Comparison of ENCODE assay signal across 1 cellular context in genomic region chr3:126982125-126982521, GRCh38.
A peak's percentile ranks its signal among the peaks of the same experiment; 100 is the strongest.
TF ChIP-seq lines count a peak whose summit lies in the region.

No MANE protein-coding gene starts in this region.

TF ChIP-seq in H1, 55 proteins besides CTCF, POLR2A, EP300 and RAD21:
- 0 out of 2 replicates have a peak, but pooled peaks have one; percentile 20 for TF ChIP-seq SUZ12 (IDR thresholded peaks at IDR 0.05; ENCODE audit: low read length)
- no peak for TF ChIP-seq JUND (IDR thresholded peaks at IDR 0.05; ENCODE audit: low read length)
- TF ChIP-seq TAF1 (IDR thresholded peaks at IDR 0.05; ENCODE audit: low read depth, low read length): no peak
- TF ChIP-seq SIRT6 (IDR thresholded peaks at IDR 0.05; ENCODE audit: low read length): no peak
- TF ChIP-seq EZH2 (IDR thresholded peaks at IDR 0.05; ENCODE audit: low read depth, low read length, severe bottlenecking): no peak
- TF ChIP-seq, protein P1, sequence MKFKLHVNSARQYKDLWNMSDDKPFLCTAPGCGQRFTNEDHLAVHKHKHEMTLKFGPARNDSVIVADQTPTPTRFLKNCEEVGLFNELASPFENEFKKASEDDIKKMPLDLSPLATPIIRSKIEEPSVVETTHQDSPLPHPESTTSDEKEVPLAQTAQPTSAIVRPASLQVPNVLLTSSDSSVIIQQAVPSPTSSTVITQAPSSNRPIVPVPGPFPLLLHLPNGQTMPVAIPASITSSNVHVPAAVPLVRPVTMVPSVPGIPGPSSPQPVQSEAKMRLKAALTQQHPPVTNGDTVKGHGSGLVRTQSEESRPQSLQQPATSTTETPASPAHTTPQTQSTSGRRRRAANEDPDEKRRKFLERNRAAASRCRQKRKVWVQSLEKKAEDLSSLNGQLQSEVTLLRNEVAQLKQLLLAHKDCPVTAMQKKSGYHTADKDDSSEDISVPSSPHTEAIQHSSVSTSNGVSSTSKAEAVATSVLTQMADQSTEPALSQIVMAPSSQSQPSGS (IDR thresholded peaks at IDR 0.05; ENCODE audit: low read length): no peak
- no peak for TF ChIP-seq SIX5 (IDR thresholded peaks at IDR 0.05; ENCODE audit: low read depth, low read length)
- no peak for TF ChIP-seq RXRA (IDR thresholded peaks at IDR 0.05; ENCODE audit: insufficient read depth, low read depth, low read length)
- TF ChIP-seq BACH1 (IDR thresholded peaks at IDR 0.05; ENCODE audit: low read length): peak; percentile 71
- no peak for TF ChIP-seq JUN (IDR thresholded peaks at IDR 0.05; ENCODE audit: low read depth, low read length)
